11 cellular contexts compared by ENCODE assay signal in genomic region chr18:9684901-9685738, GRCh38.
DNase-seq lines count a peak whose midpoint lies in the region; ATAC-seq lines count a peak whose summit lies in the region.
"Had no signal": no experiment of that assay in that cellular context is flagged by ENCODE, and none has a peak within 500 bp of the region (broad histone marks: within the 10 kb centered on the region; RNA-seq: fewer than 3 reads in every experiment).

No MANE protein-coding gene starts in this region.

- no peaks in the 10 kb centered on the region for H3K36me3 ChIP-seq in ACC112 (ENCODE audit: insufficient read depth, low read length)
- peaks cover 0 to 4% of the 10 kb centered on the region in 2 donors for H3K36me3 ChIP-seq in muscle layer of duodenum (ENCODE audit: control insufficient read depth in 1 of 2, insufficient read depth in 2 of 2, low read length in 2 of 2)

- peak overlapping the region; percentile 60 for H3K4me3 ChIP-seq in ACC112 (ENCODE audit: low read depth, low read length)
- H3K4me3 ChIP-seq in muscle layer of duodenum (ENCODE audit: low read depth in 1 of 2, low read length in 2 of 2) = no peak overlapping the region

- no peaks in the 10 kb centered on the region for H3K9me3 ChIP-seq in muscle layer of duodenum (ENCODE audit: control insufficient read depth in 1 of 2, low read length in 2 of 2)

- H3K4me1 ChIP-seq in ACC112 (ENCODE audit: control insufficient read depth, insufficient read depth, low read length, unreplicated experiment) (peaks cover 15% of the 10 kb centered on the region), muscle layer of duodenum (ENCODE audit: control insufficient read depth in 1 of 2, insufficient read depth in 2 of 2, low read length in 2 of 2) (peaks cover 0 to 18% of the 10 kb centered on the region in 2 donors)

- H3K27ac ChIP-seq in ACC112 (ENCODE audit: low read depth, low read length) (peak overlapping the region; percentile 53), muscle layer of duodenum (ENCODE audit: low read length) (peak overlapping the region; percentile 42)

- DNase-seq in Kasumi-1 (lab: John Stamatoyannopoulos, UW) (peak; percentile 42 to 53), dedifferentiated amniotic fluid mesenchymal stem cell (ENCODE audit: extremely low spot score) (peak; percentile 49), COLO829 (ENCODE audit: low spot score) (no peak), LoVo (ENCODE audit: low spot score) (no peak), D341Med (ENCODE audit: low spot score) (no peak)
- DNase-seq: activated CD4-positive, alpha-beta memory T cell treated with anti-CD3 and anti-CD28 coated beads, Interleukin-2, amount 10 ng/mL, durations not matched to agents 7 days and 5 days; CD4-positive, CD25-positive, alpha-beta regulatory T cell; naive B cell had no signal

- H2AFZ ChIP-seq in ACC112 (ENCODE audit: low read length, unreplicated experiment) = peak overlapping the region; percentile 94

- H3K27me3 ChIP-seq in ACC112 (ENCODE audit: insufficient read depth, low read length) (no peaks in the 10 kb centered on the region), muscle layer of duodenum (ENCODE audit: low read depth, low read length) (no peaks in the 10 kb centered on the region)

- no peak for ATAC-seq in HG03354 (IDR thresholded peaks at IDR 0.05; ENCODE audit: poor library complexity, severe bottlenecking, unreplicated experiment)

- H3K79me2 ChIP-seq in ACC112 (ENCODE audit: control insufficient read depth, insufficient read depth, low read length, unreplicated experiment) = no peaks in the 10 kb centered on the region

Comparison
In these comparisons a context has a peak if more than half of its experiments do, and no peak if none do; other contexts are left out.
1. DNase-seq: peak in Kasumi-1 (2 of 2) and dedifferentiated amniotic fluid mesenchymal stem cell (single experiment); none in COLO829 (single experiment), LoVo (single experiment) and D341Med (single experiment).